In genomic region chr7:93117852-93118530, GRCh38 we compare ENCODE assay signal across 8 cellular contexts. TPM values are rescaled to one million over a fixed set of nuclear protein-coding genes. Genes with fewer than 3 reads are reported as not detected.
DNase-seq lines count a peak whose midpoint lies in the region; ATAC-seq, FAIRE-seq and TF ChIP-seq lines count a peak whose summit lies in the region.

SAMD9 (minus strand) TSS chr7:93117979; CDS start chr7:93106097, 11,882 bp downstream.

- no peak for TF ChIP-seq EP300 in HepG2 (IDR thresholded peaks at IDR 0.05; ENCODE audit: low read depth in 2 of 2, low read length in 2 of 2)
- no peak for TF ChIP-seq EP300 in HepG2 (CRISPR knock-in tag; IDR thresholded peaks at IDR 0.05; ENCODE audit: borderline replicate concordance)

- H2AFZ ChIP-seq in ACC112 (ENCODE audit: low read length, unreplicated experiment) (peak within 1 kb of the TSS; percentile 97), HepG2 (ENCODE audit: low read length) (peak within 1 kb of the TSS; percentile 97)

- no peak for TF ChIP-seq POLR2A in HepG2 (IDR thresholded peaks at IDR 0.05; ENCODE audit: insufficient read depth in 1 of 2, low read depth in 2 of 2, low read length in 2 of 2)

- peaks cover 34% of the 10 kb centered on the region for H3K4me1 Mint-ChIP-seq in T-helper 2 cell treated with Interferon-gamma antibody and Interleukin-4, amounts not matched to agents 5 μg/mL and 100 μg/mL, for 36 hours (ENCODE audit: low read depth)

- H3K27ac ChIP-seq in ACC112 (ENCODE audit: low read depth, low read length), result peak within 1 kb of the TSS; percentile 87
- H3K27ac ChIP-seq in HepG2 (ENCODE audit: extremely low read length, insufficient read depth, low read length), result no peak within 1 kb of the TSS

- H3K36me3 ChIP-seq in ACC112 (ENCODE audit: insufficient read depth, low read length) (peaks cover 17% of the 10 kb centered on the region), bronchial epithelial cell (ENCODE audit: control insufficient read depth, insufficient read depth, low read length) (no peaks in the 10 kb centered on the region), HepG2 (replicated peaks in 1 of 2; ENCODE audit: control insufficient read depth in 1 of 2, insufficient read depth in 2 of 2, low read length in 2 of 2) (no peaks in the 10 kb centered on the region)

- POLR2A ChIA-PET in HepG2 (lab: Yijun Ruan, JAX), result interaction anchor here (1.0 kb wide), 1 partner anchor 114 kb away, joined by 3 read pairs; no protein-coding TSS in a partner anchor

- peak within 1 kb of the TSS; percentile 90 for H3K4me3 Mint-ChIP-seq in T-helper 2 cell treated with Interferon-gamma antibody and Interleukin-4, amounts not matched to agents 5 μg/mL and 100 μg/mL, for 36 hours

- H3K9me3 Mint-ChIP-seq in T-helper 2 cell treated with Interferon-gamma antibody and Interleukin-4, amounts not matched to agents 5 μg/mL and 100 μg/mL, for 36 hours, result peaks cover 41% of the 10 kb centered on the region

- 1% methylated on average over 4 of the region's 4 CpGs for WGBS in HepG2 (ENCODE audit: low lambda C conversion rate)

- peak within 1 kb of the TSS; percentile 87 for H3K27ac Mint-ChIP-seq in T-helper 2 cell treated with Interferon-gamma antibody and Interleukin-4, amounts not matched to agents 5 μg/mL and 100 μg/mL, for 36 hours

- H3K79me2 ChIP-seq in ACC112 (ENCODE audit: control insufficient read depth, insufficient read depth, low read length, unreplicated experiment), result peaks cover 40% of the 10 kb centered on the region
- no peaks in the 10 kb centered on the region for H3K79me2 ChIP-seq in HepG2 (ENCODE audit: insufficient read depth, low read length)

- FAIRE-seq in bronchial epithelial cell (lab: Jason Lieb, UNC) (no peak), HepG2 (lab: Jason Lieb, UNC) (no peak)

- no peak for TF ChIP-seq CTCF in bronchial epithelial cell (IDR thresholded peaks at IDR 0.05; ENCODE audit: insufficient read depth, low read length, severe bottlenecking)
- TF ChIP-seq CTCF in HepG2 (CRISPR knock-in tag; IDR thresholded peaks at IDR 0.05), result no peak

- no peaks in the 10 kb centered on the region for H3K9me3 ChIP-seq in HepG2 (ENCODE audit: low read length)

- peak within 1 kb of the TSS; percentile 83 for H3K4me3 ChIP-seq in ACC112 (ENCODE audit: low read depth, low read length)
- peak within 1 kb of the TSS; percentile 19 for H3K4me3 ChIP-seq in bronchial epithelial cell (ENCODE audit: low read depth, low read length)
- H3K4me3 ChIP-seq in HepG2 (replicated peaks in 1 of 3; ENCODE audit: insufficient read depth in 1 of 3, low read depth in 2 of 3, low read length in 3 of 3), result peak within 1 kb of the TSS; percentile 41 to 68 (median 57); a peak in 5 of 6 replicates

- peak within 1 kb of the TSS; percentile 25 for H3K9ac ChIP-seq in HepG2 (ENCODE audit: insufficient read depth, low read depth, low read length)

- H3K27me3 ChIP-seq in ACC112 (ENCODE audit: insufficient read depth, low read length) (no peaks in the 10 kb centered on the region), bronchial epithelial cell (ENCODE audit: control insufficient read depth, insufficient read depth, low read length) (no peaks in the 10 kb centered on the region), HepG2 (ENCODE audit: control insufficient read depth in 1 of 2, insufficient read depth in 2 of 2, low read length in 2 of 2) (no peaks in the 10 kb centered on the region)

- CTCF ChIA-PET in HepG2 (lab: Yijun Ruan, JAX; ENCODE audit: low intra/inter-chr PET ratio, low total read pairs), result no interaction called here

- DNase-seq in NCI-H2029 (lab: John Stamatoyannopoulos, UW) (peak; percentile 89), bronchial epithelial cell (ENCODE audit: low read depth) (peak; percentile 86), HepG2 (ENCODE audit: low spot score) (peak; percentile 42)
- DNase-seq in T-helper 2 cell treated with Interferon-gamma antibody and Interleukin-4, amounts not matched to agents 5 μg/mL and 100 μg/mL, for 36 hours (ENCODE audit: low spot score), result peak; percentile 61
- DNase-seq in stimulated activated CD8-positive, alpha-beta memory T cell treated with anti-CD3 and anti-CD28 coated beads, Interleukin-12 subunit alpha, Interleukin-12 subunit beta, amount 100 ng/mL, for 24 hours (ENCODE audit: extremely low read depth), result peak; percentile 17

- in situ Hi-C loops in HepG2 (cut with HindIII; ENCODE audit: extremely low pct_ligation_motif_present, low pct_unique_long_range_greater_than_20kb), result no loop called here

- intact Hi-C loops in HepG2 (cut with micrococcal nuclease; ENCODE audit: unreplicated experiment), result no loop called here

- peaks cover 3% of the 10 kb centered on the region for H3K27me3 Mint-ChIP-seq in T-helper 2 cell treated with Interferon-gamma antibody and Interleukin-4, amounts not matched to agents 5 μg/mL and 100 μg/mL, for 36 hours (ENCODE audit: low read depth)

- no peaks in the 10 kb centered on the region for H4K20me1 ChIP-seq in HepG2 (ENCODE audit: insufficient read depth, low read length)

- peaks cover 10% of the 10 kb centered on the region for H3K4me1 ChIP-seq in ACC112 (ENCODE audit: control insufficient read depth, insufficient read depth, low read length, unreplicated experiment)
- H3K4me1 ChIP-seq in HepG2 (ENCODE audit: insufficient read depth, low read length), result peaks cover 10% of the 10 kb centered on the region

- no TSS peak for BruUV-seq in HepG2 (replicated peaks; lab: Mats Ljungman, UMichigan)

- ATAC-seq in GM18861 (IDR thresholded peaks at IDR 0.05; ENCODE audit: unreplicated experiment) (peak; percentile 100), HG03039 (IDR thresholded peaks at IDR 0.05; ENCODE audit: unreplicated experiment) (peak; percentile 100), HepG2 (peak; percentile 90)

- peak within 1 kb of the TSS; percentile 65 for H3K4me2 ChIP-seq in HepG2 (ENCODE audit: low read depth, low read length)

- TF ChIP-seq RAD21 in HepG2 (CRISPR knock-in tag; IDR thresholded peaks at IDR 0.05), result no peak

- peaks cover 63% of the 10 kb centered on the region for H3K36me3 Mint-ChIP-seq in T-helper 2 cell treated with Interferon-gamma antibody and Interleukin-4, amounts not matched to agents 5 μg/mL and 100 μg/mL, for 36 hours (ENCODE audit: low read depth)

TF ChIP-seq in HepG2, 621 proteins besides CTCF, POLR2A, EP300 and RAD21:
- no peak for TF ChIP-seq ZNF724P (CRISPR knock-in tag; IDR thresholded peaks at IDR 0.05; ENCODE audit: borderline replicate concordance)
- TF ChIP-seq ISL2 (CRISPR knock-in tag; IDR thresholded peaks at IDR 0.05), result no peak
- no peak for TF ChIP-seq RXRB (CRISPR knock-in tag; IDR thresholded peaks at IDR 0.05; ENCODE audit: borderline replicate concordance)
- TF ChIP-seq CCAR2 (optimal IDR thresholded peaks at IDR 0.05; ENCODE audit: low read depth, low read length), result no peak
- 0 out of 2 replicates have a peak, but pooled peaks have one; percentile 18 for TF ChIP-seq THAP11 (CRISPR knock-in tag; IDR thresholded peaks at IDR 0.05)
- no peak for TF ChIP-seq GABPA (IDR thresholded peaks at IDR 0.05; ENCODE audit: low read depth, low read length)
- peak; percentile 48 for TF ChIP-seq GABPA (CRISPR knock-in tag; IDR thresholded peaks at IDR 0.05; ENCODE audit: low read depth)
- TF ChIP-seq NKX3-1 (CRISPR knock-in tag; IDR thresholded peaks at IDR 0.05), result no peak
- no peak for TF ChIP-seq HOXA5 (CRISPR knock-in tag; IDR thresholded peaks at IDR 0.05)
- peak; percentile 17; the same call in 1 of the 2 replicates for TF ChIP-seq KAT8 (CRISPR knock-in tag; IDR thresholded peaks at IDR 0.05)
- no peak for TF ChIP-seq BORCS8-MEF2B (CRISPR knock-in tag; IDR thresholded peaks at IDR 0.05)
- TF ChIP-seq ZNF562 (CRISPR knock-in tag; IDR thresholded peaks at IDR 0.05; ENCODE audit: borderline replicate concordance), result no peak
- TF ChIP-seq IRF2 (CRISPR knock-in tag; IDR thresholded peaks at IDR 0.05), result peak; percentile 94
- peak; percentile 30; the same call in 1 of the 2 replicates for TF ChIP-seq NFYC (CRISPR knock-in tag; IDR thresholded peaks at IDR 0.05)
- TF ChIP-seq RCOR2 (CRISPR knock-in tag; IDR thresholded peaks at IDR 0.05), result no peak
- TF ChIP-seq NFYB (CRISPR knock-in tag; IDR thresholded peaks at IDR 0.05), result 0 out of 2 replicates have a peak, but pooled peaks have one; percentile 48
- TF ChIP-seq ZNF296 (CRISPR knock-in tag; conservative IDR thresholded peaks at IDR 0.05), result no peak

RNA-seq across cellular contexts. Expression of gene SAMD9, which starts in this region (rescaled TPM):
- total RNA-seq in bronchial epithelial cell, result 5.5 and 13.2 TPM in 2 replicates
- total RNA-seq in HepG2 (2016; rRNA removed; fragmentation: Illumina TruSeq; extraction: Trizol), result 1.5 and 3.0 TPM in 2 replicates
- under 0.01 and 0.09 TPM in 2 replicates for total RNA-seq in HepG2 (2016; cell fraction: cytosol; rRNA removed; fragmentation: Illumina TruSeq; extraction: Trizol; ENCODE audit: low read depth)
- 1.5 and 2.9 TPM in 2 replicates for total RNA-seq in HepG2 (2016; cell fraction: insoluble cytoplasmic fraction; rRNA removed; fragmentation: Illumina TruSeq; extraction: Trizol)
- 0.41 and 0.62 TPM in 2 replicates for total RNA-seq in HepG2 (2016; cell fraction: membrane; rRNA removed; fragmentation: Illumina TruSeq; extraction: Trizol)
- 1.9 and 2.1 TPM in 2 replicates for total RNA-seq in HepG2 (2016; cell fraction: nucleus; rRNA removed; fragmentation: Illumina TruSeq; extraction: Trizol)
- polyA plus RNA-seq in HepG2 (2011; rRNA removed), result 0.08 and 0.13 TPM in 2 replicates
- polyA plus RNA-seq in HepG2 (2011; cell fraction: cytosol; rRNA removed), result 0.01 and 0.06 TPM in 2 replicates
- polyA plus RNA-seq in HepG2 (2011; cell fraction: nucleus; rRNA removed), result 0.14 TPM in 2 replicates
- polyA plus RNA-seq in HepG2 (2012), result 0.30 and 0.37 TPM in 2 replicates
- 0.02 and 0.05 TPM in 2 replicates for polyA plus RNA-seq in HepG2 (2016; cell fraction: cytosol; fragmentation: Illumina TruSeq; extraction: Trizol; ENCODE audit: low read depth)
- polyA plus RNA-seq in HepG2 (2016; cell fraction: insoluble cytoplasmic fraction; fragmentation: Illumina TruSeq; extraction: Trizol; ENCODE audit: low read depth), result 0.88 and 1.1 TPM in 2 replicates
- 0.03 and 0.10 TPM in 2 replicates for polyA plus RNA-seq in HepG2 (2016; cell fraction: membrane; fragmentation: Illumina TruSeq; extraction: Trizol; ENCODE audit: low read depth)
- 0.89 and 1.2 TPM in 2 replicates for polyA plus RNA-seq in HepG2 (2016; cell fraction: nucleus; fragmentation: Illumina TruSeq; extraction: Trizol; ENCODE audit: insufficient read depth, low read depth)
- polyA minus RNA-seq in HepG2 (2011; rRNA and poly(A)+ RNA removed; ENCODE audit: low replicate concordance), result 0.04 and 3.3 TPM in 2 replicates
- 0.18 and 0.20 TPM in 2 replicates for polyA minus RNA-seq in HepG2 (2011; cell fraction: cytosol; rRNA and poly(A)+ RNA removed)
- 1.4 and 3.0 TPM in 2 replicates for polyA minus RNA-seq in HepG2 (2011; cell fraction: nucleus; rRNA and poly(A)+ RNA removed)

Comparison
In these comparisons a context has a peak if more than half of its experiments do, and no peak if none do; other contexts are left out.
1. H3K4me3 ChIP-seq: peak in every context shown above with its lines; median percentile 83 in ACC112; 57 in HepG2; 19 in bronchial epithelial cell.
2. DNase-seq: peak in every context shown above with its lines; median percentile 89 in NCI-H2029; 86 in bronchial epithelial cell; 61 in T-helper 2 cell treated with Interferon-gamma antibody and Interleukin-4, amounts not matched to agents 5 μg/mL and 100 μg/mL, for 36 hours; 42 in HepG2; 17 in stimulated activated CD8-positive, alpha-beta memory T cell treated with anti-CD3 and anti-CD28 coated beads, Interleukin-12 subunit alpha, Interleukin-12 subunit beta, amount 100 ng/mL, for 24 hours.